In genomic region chr11:106697058-106697457, GRCh38 we compare ENCODE assay signal across 19 cellular contexts.
A peak's percentile ranks its signal among the peaks of the same experiment; 100 is the strongest.
DNase-seq lines count a peak whose midpoint lies in the region; ATAC-seq, FAIRE-seq and TF ChIP-seq lines count a peak whose summit lies in the region.
"Had no signal": no experiment of that assay in that cellular context is flagged by ENCODE, and none has a peak within 500 bp of the region (broad histone marks: within the 10 kb centered on the region; RNA-seq: fewer than 3 reads in every experiment).

No MANE protein-coding gene starts in this region.

- 33% methylated on average over 2 of the region's 2 CpGs for WGBS in HepG2 (ENCODE audit: low lambda C conversion rate)
- 69% methylated on average over 2 of the region's 2 CpGs for WGBS in right lobe of liver (ENCODE audit: insufficient coverage, low coverage, low lambda C conversion rate, missing lambda C conversion rate)
- WGBS in transverse colon (ENCODE audit: low coverage in 1 of 2), 2 donors = 73 to 78% methylated on average over 2 of the region's 2 CpGs

- H3K4me1 Mint-ChIP-seq in CD8-positive, alpha-beta memory T cell = no peaks in the 10 kb centered on the region

- FAIRE-seq in HepG2 (lab: Jason Lieb, UNC) = no peak
- FAIRE-seq: endometrium, GM18507, HTR-8/SVneo had no signal

- H2AFZ ChIP-seq in HepG2 (ENCODE audit: low read length) = no peak overlapping the region

- H3K36me3 ChIP-seq in HepG2 (replicated peaks in 1 of 2; ENCODE audit: control insufficient read depth in 1 of 2, insufficient read depth in 2 of 2, low read length in 2 of 2) = no peaks in the 10 kb centered on the region
- no peaks in the 10 kb centered on the region for H3K36me3 ChIP-seq in right lobe of liver
- H3K36me3 ChIP-seq in CD8-positive, alpha-beta memory T cell (ENCODE audit: insufficient read depth, low read length) = no peaks in the 10 kb centered on the region
- no peaks in the 10 kb centered on the region for H3K36me3 ChIP-seq in transverse colon
- H3K36me3 ChIP-seq: left lung had no signal

- no peak overlapping the region for H3K4me2 ChIP-seq in HepG2 (ENCODE audit: low read depth, low read length)

- TF ChIP-seq CTCF in HepG2 (CRISPR knock-in tag; IDR thresholded peaks at IDR 0.05) (no peak), right lobe of liver (IDR thresholded peaks at IDR 0.05) (no peak), astrocyte of the spinal cord (IDR thresholded peaks at IDR 0.05; ENCODE audit: low read depth, low read length) (no peak), fibroblast of villous mesenchyme (IDR thresholded peaks at IDR 0.05; ENCODE audit: insufficient read depth, low read depth, low read length) (no peak), transverse colon (IDR thresholded peaks at IDR 0.05) (no peak)

- POLR2A ChIA-PET in HepG2 (lab: Yijun Ruan, JAX) = no interaction called here
- POLR2A ChIA-PET in CD8-positive, alpha-beta memory T cell (lab: Charles Lee) = no interaction called here

- no peak overlapping the region for H3K27ac Mint-ChIP-seq in CD8-positive, alpha-beta memory T cell
- H3K27ac Mint-ChIP-seq: activated naive CD4-positive, alpha-beta T cell treated with anti-CD3 and anti-CD28 coated beads, Interleukin-2, amount 50 U/mL, for 72 hours; progenitor cell of endocrine pancreas had no signal

- H4K20me1 ChIP-seq in HepG2 (ENCODE audit: insufficient read depth, low read length) = no peaks in the 10 kb centered on the region

- ATAC-seq in HepG2 (no peak), right lobe of liver (no peak), HG02642 (IDR thresholded peaks at IDR 0.05; ENCODE audit: poor library complexity, unreplicated experiment) (no peak)
- ATAC-seq: activated naive CD4-positive, alpha-beta T cell treated with anti-CD3 and anti-CD28 coated beads, Interleukin-2, amount 50 U/mL, for 72 hours; left lung had no signal

- H3K9me3 ChIP-seq in HepG2 (ENCODE audit: low read length) (no peaks in the 10 kb centered on the region), right lobe of liver (no peaks in the 10 kb centered on the region), transverse colon (no peaks in the 10 kb centered on the region)
- H3K9me3 ChIP-seq in CD8-positive, alpha-beta memory T cell (ENCODE audit: low read length) = no peaks in the 10 kb centered on the region

- TF ChIP-seq POLR2A in HepG2 (IDR thresholded peaks at IDR 0.05; ENCODE audit: insufficient read depth in 1 of 2, low read depth in 2 of 2, low read length in 2 of 2) = no peak
- TF ChIP-seq POLR2A in right lobe of liver (IDR thresholded peaks at IDR 0.05) = no peak
- no peak for TF ChIP-seq POLR2A in transverse colon (IDR thresholded peaks at IDR 0.05)

- no peaks in the 10 kb centered on the region for H3K27me3 ChIP-seq in HepG2 (ENCODE audit: control insufficient read depth in 1 of 2, insufficient read depth in 2 of 2, low read length in 2 of 2)
- H3K27me3 ChIP-seq in right lobe of liver = no peaks in the 10 kb centered on the region
- H3K27me3 ChIP-seq in CD8-positive, alpha-beta memory T cell (ENCODE audit: insufficient read depth, low read length, poor library complexity, severe bottlenecking) = no peaks in the 10 kb centered on the region
- no peaks in the 10 kb centered on the region for H3K27me3 ChIP-seq in transverse colon
- H3K27me3 ChIP-seq: left lung had no signal

- intact Hi-C loops in HepG2 (cut with micrococcal nuclease; ENCODE audit: unreplicated experiment) (no loop called here), right lobe of liver (cut with DNase I) (no loop called here), transverse colon (cut with DNase I; ENCODE audit: low total_unique reads) (no loop called here)

- DNase-seq in HepG2 (ENCODE audit: low spot score) = no peak
- DNase-seq in right lobe of liver = no peak
- DNase-seq in astrocyte of the spinal cord (ENCODE audit: low read depth, low spot score) = peak; percentile 53
- DNase-seq in fibroblast of villous mesenchyme (ENCODE audit: low read depth) = peak; percentile 37
- DNase-seq in CD8-positive, alpha-beta memory T cell = no peak
- DNase-seq in NCI-H1436 treated with DMSO at 0.1 percent for 48 hours (lab: John Stamatoyannopoulos, UW) = no peak
- DNase-seq in transverse colon = no peak
- DNase-seq: 8988T; cerebellar nuclear complex; COR-L47; GDM1; left lung; stimulated activated CD4-positive, alpha-beta T cell treated with anti-CD3 and anti-CD28 coated beads, Interleukin-15, amount 100 ng/mL, for 24 hours had no signal

- H3K4me3 ChIP-seq in HepG2 (replicated peaks in 1 of 3; ENCODE audit: insufficient read depth in 1 of 3, low read depth in 2 of 3, low read length in 3 of 3) = no peak overlapping the region
- no peak overlapping the region for H3K4me3 ChIP-seq in right lobe of liver
- H3K4me3 ChIP-seq in astrocyte of the spinal cord (ENCODE audit: low read depth, low read length) = no peak overlapping the region
- H3K4me3 ChIP-seq in fibroblast of villous mesenchyme (ENCODE audit: low read depth, low read length) = no peak overlapping the region
- H3K4me3 ChIP-seq in CD8-positive, alpha-beta memory T cell (ENCODE audit: low read length) = no peak overlapping the region
- H3K4me3 ChIP-seq in transverse colon = no peak overlapping the region
- H3K4me3 ChIP-seq: left lung had no signal

- H3K27ac ChIP-seq in HepG2 (ENCODE audit: extremely low read length, insufficient read depth, low read length) (no peak overlapping the region), right lobe of liver (no peak overlapping the region), transverse colon (no peak overlapping the region)
- H3K27ac ChIP-seq in CD8-positive, alpha-beta memory T cell (ENCODE audit: low read depth, low read length) = no peak overlapping the region
- H3K27ac ChIP-seq: left lung had no signal

- H3K27me3 Mint-ChIP-seq in CD8-positive, alpha-beta memory T cell = no peaks in the 10 kb centered on the region
- H3K27me3 Mint-ChIP-seq: progenitor cell of endocrine pancreas had no signal

- H3K4me1 ChIP-seq in HepG2 (ENCODE audit: insufficient read depth, low read length) (no peaks in the 10 kb centered on the region), right lobe of liver (no peaks in the 10 kb centered on the region), transverse colon (no peaks in the 10 kb centered on the region)
- no peaks in the 10 kb centered on the region for H3K4me1 ChIP-seq in CD8-positive, alpha-beta memory T cell (ENCODE audit: insufficient read depth, low read length)
- H3K4me1 ChIP-seq: left lung had no signal

- no peaks in the 10 kb centered on the region for H3K79me2 ChIP-seq in HepG2 (ENCODE audit: insufficient read depth, low read length)

- TF ChIP-seq EP300 in HepG2 (IDR thresholded peaks at IDR 0.05; ENCODE audit: low read depth in 2 of 2, low read length in 2 of 2) = no peak
- no peak for TF ChIP-seq EP300 in HepG2 (CRISPR knock-in tag; IDR thresholded peaks at IDR 0.05; ENCODE audit: borderline replicate concordance)
- no peak for TF ChIP-seq EP300 in transverse colon (IDR thresholded peaks at IDR 0.05; ENCODE audit: low read depth)

- peaks cover 0 to 16% (median 0%) of the 10 kb centered on the region in 5 donors for H3K9me3 Mint-ChIP-seq in CD8-positive, alpha-beta memory T cell
- H3K9me3 Mint-ChIP-seq: activated naive CD4-positive, alpha-beta T cell treated with anti-CD3 and anti-CD28 coated beads, Interleukin-2, amount 50 U/mL, for 72 hours had no signal

- no peaks in the 10 kb centered on the region for H3K36me3 Mint-ChIP-seq in CD8-positive, alpha-beta memory T cell
- H3K36me3 Mint-ChIP-seq: activated naive CD4-positive, alpha-beta T cell treated with anti-CD3 and anti-CD28 coated beads, Interleukin-2, amount 50 U/mL, for 72 hours had no signal

- in situ Hi-C loops in HepG2 (cut with HindIII; ENCODE audit: extremely low pct_ligation_motif_present, low pct_unique_long_range_greater_than_20kb) = no loop called here
- in situ Hi-C loops in astrocyte of the spinal cord (cut with HindIII; ENCODE audit: low sequenced_read_pairs) = no loop called here
- in situ Hi-C loops in transverse colon (cut with MboI; ENCODE audit: low pct_ligation_motif_present in 1 of 4, low pct_unique_long_range_greater_than_20kb in 1 of 4, low sequenced_read_pairs in 3 of 4) = no loop called here

- no peak for TF ChIP-seq RAD21 in HepG2 (CRISPR knock-in tag; IDR thresholded peaks at IDR 0.05)

- no peak overlapping the region for H3K9ac ChIP-seq in HepG2 (ENCODE audit: insufficient read depth, low read depth, low read length)

- BruUV-seq in HepG2 (replicated peaks; lab: Mats Ljungman, UMichigan) = no TSS peak

- CTCF ChIA-PET in HepG2 (lab: Yijun Ruan, JAX; ENCODE audit: low intra/inter-chr PET ratio, low total read pairs) = no interaction called here
- CTCF ChIA-PET in CD8-positive, alpha-beta memory T cell (lab: Charles Lee) = no interaction called here

- H3K4me3 Mint-ChIP-seq in CD8-positive, alpha-beta memory T cell = no peak overlapping the region

TF ChIP-seq in HepG2, 621 proteins besides CTCF, POLR2A, EP300 and RAD21 (continues in another document):
- no peak for TF ChIP-seq GTF3A (CRISPR knock-in tag; conservative IDR thresholded peaks at IDR 0.05)
- no peak for TF ChIP-seq ZBTB26 (CRISPR knock-in tag; IDR thresholded peaks at IDR 0.05; ENCODE audit: borderline replicate concordance)
- peak; percentile 70 for TF ChIP-seq MAFF (IDR thresholded peaks at IDR 0.05; ENCODE audit: low read depth, low read length)
- TF ChIP-seq PRDM4 (CRISPR knock-in tag; IDR thresholded peaks at IDR 0.05; ENCODE audit: borderline replicate concordance) = no peak

Comparison
In these comparisons a context has a peak if more than half of its experiments do, and no peak if none do; other contexts are left out.
1. DNase-seq: peak in astrocyte of the spinal cord (single experiment) and fibroblast of villous mesenchyme (single experiment); none in HepG2 (single experiment), right lobe of liver (0 of 3), CD8-positive, alpha-beta memory T cell (0 of 5), NCI-H1436 treated with DMSO at 0.1 percent for 48 hours (single experiment) and transverse colon (single experiment).